Comparison of ENCODE assay signal across 21 cellular contexts in the genomic region with DNA sequence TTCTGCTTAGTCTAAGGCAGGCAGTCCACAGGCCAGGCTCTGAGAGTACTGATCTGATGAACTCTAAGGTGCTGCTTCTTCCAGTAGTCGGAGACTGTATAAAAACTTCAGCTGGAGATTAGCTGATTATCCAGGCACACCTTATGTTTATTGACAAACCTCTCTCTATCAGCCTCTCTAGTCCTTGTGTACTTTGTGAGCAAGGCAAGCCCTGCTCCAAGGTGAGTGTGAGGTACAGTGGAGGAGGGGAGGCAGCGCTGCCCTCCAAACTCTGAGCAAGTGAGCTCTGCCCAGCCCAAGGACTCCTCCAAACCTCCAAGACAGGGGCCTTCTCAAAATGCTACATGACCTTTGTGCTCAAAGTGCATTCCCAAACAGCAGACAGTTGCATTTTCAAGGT.
DNase-seq lines count a peak whose midpoint lies in the region; ATAC-seq, FAIRE-seq and TF ChIP-seq lines count a peak whose summit lies in the region.
"Had no signal": no experiment of that assay in that cellular context is flagged by ENCODE, and none has a peak within 500 bp of the region (broad histone marks: within the 10 kb centered on the region; RNA-seq: fewer than 3 reads in every experiment).

No MANE protein-coding gene starts in this region.

- no peaks in the 10 kb centered on the region for H3K36me3 Mint-ChIP-seq in T-helper 17 cell (ENCODE audit: low read depth)
- H3K36me3 Mint-ChIP-seq: CD4-positive, CD25-positive, alpha-beta regulatory T cell had no signal

- H3K9me3 ChIP-seq in BLaER1 (no peaks in the 10 kb centered on the region), pancreas (no peaks in the 10 kb centered on the region), T-helper 17 cell (ENCODE audit: control insufficient read depth, low read length, poor library complexity, severe bottlenecking) (no peaks in the 10 kb centered on the region)

- ATAC-seq in left colon (peak; percentile 98), pancreas (peak; percentile 23 to 60 (median 52)), T-helper 17 cell (no peak), GM18861 (IDR thresholded peaks at IDR 0.05; ENCODE audit: unreplicated experiment) (no peak)
- ATAC-seq: GM12878 had no signal

- H3K9ac ChIP-seq in BLaER1, result no peak overlapping the region

- DNase-seq in LNCaP clone FGC (ENCODE audit: low read depth) (peak; percentile 7), left colon (peak in 1 of 2 donors; percentile 16), pancreas (no peak), T-helper 17 cell (no peak), T-helper 1 cell (no peak)
- DNase-seq: CD4-positive, CD25-positive, alpha-beta regulatory T cell; DMS79 treated with DMSO at 0.1 percent for 48 hours; H9; HFFc6; NCI-H1694 treated with DMSO at 0.1 percent for 48 hours; NCI-H2081 treated with DMSO at 0.1 percent for 48 hours; NCI-H2171 treated with DMSO at 0.1 percent for 48 hours; NCI-H524 treated with DMSO at 0.1 percent for 48 hours; OCI-M1; RPMI8226; SHP77 had no signal

- H3K4me1 ChIP-seq in BLaER1 (peaks cover 40% of the 10 kb centered on the region), pancreas (peaks cover 0 to 5% (median 3%) of the 10 kb centered on the region in 3 donors)

- peaks cover 41% of the 10 kb centered on the region for H3K27me3 Mint-ChIP-seq in T-helper 17 cell

- TF ChIP-seq CTCF in LNCaP clone FGC (IDR thresholded peaks at IDR 0.05; ENCODE audit: control insufficient read depth, extremely low read depth, insufficient read depth) (no peak), pancreas (IDR thresholded peaks at IDR 0.05) (no peak)

- intact Hi-C loops in left colon (cut with DNase I, micrococcal nuclease) (no loop called here), pancreas (cut with DNase I) (no loop called here)

- H3K27me3 ChIP-seq in BLaER1 (no peaks in the 10 kb centered on the region), pancreas (no peaks in the 10 kb centered on the region)

- H3K4me2 ChIP-seq in BLaER1, result peak overlapping the region; percentile 25

- 45 to 48% methylated on average over 2 of the region's 2 CpGs for WGBS in pancreas, 2 donors

- no peak for FAIRE-seq in pancreas (lab: Jason Lieb, UNC)
- FAIRE-seq: A204.1, GM12878 had no signal

- no peak overlapping the region for H3K4me3 Mint-ChIP-seq in T-helper 17 cell
- H3K4me3 Mint-ChIP-seq: CD4-positive, CD25-positive, alpha-beta regulatory T cell; H9; HFFc6; IgD-negative memory B cell had no signal

- H3K27ac ChIP-seq in BLaER1 (no peak overlapping the region), pancreas (no peak overlapping the region)

- H3K27ac Mint-ChIP-seq in T-helper 17 cell, result no peak overlapping the region
- H3K27ac Mint-ChIP-seq: CD4-positive, CD25-positive, alpha-beta regulatory T cell; H9; HFFc6; IgD-negative memory B cell had no signal

- H3K4me3 ChIP-seq in BLaER1 (no peak overlapping the region), LNCaP clone FGC (ENCODE audit: low read depth, low read length) (no peak overlapping the region), pancreas (no peak overlapping the region)
- H3K4me3 ChIP-seq: GM12878 had no signal

- no peaks in the 10 kb centered on the region for H3K4me1 Mint-ChIP-seq in T-helper 17 cell
- H3K4me1 Mint-ChIP-seq: CD4-positive, CD25-positive, alpha-beta regulatory T cell; H9 had no signal

- H3K36me3 ChIP-seq in BLaER1, result no peaks in the 10 kb centered on the region
- H3K36me3 ChIP-seq in pancreas, result no peaks in the 10 kb centered on the region

- no peaks in the 10 kb centered on the region for H4K20me1 ChIP-seq in BLaER1

Comparison
In these comparisons a context has a peak if more than half of its experiments do, and no peak if none do; other contexts are left out.
1. ATAC-seq: peak in left colon (single experiment) and pancreas (4 of 4); none in T-helper 17 cell (single experiment) and GM18861 (single experiment).